In the genomic region with DNA sequence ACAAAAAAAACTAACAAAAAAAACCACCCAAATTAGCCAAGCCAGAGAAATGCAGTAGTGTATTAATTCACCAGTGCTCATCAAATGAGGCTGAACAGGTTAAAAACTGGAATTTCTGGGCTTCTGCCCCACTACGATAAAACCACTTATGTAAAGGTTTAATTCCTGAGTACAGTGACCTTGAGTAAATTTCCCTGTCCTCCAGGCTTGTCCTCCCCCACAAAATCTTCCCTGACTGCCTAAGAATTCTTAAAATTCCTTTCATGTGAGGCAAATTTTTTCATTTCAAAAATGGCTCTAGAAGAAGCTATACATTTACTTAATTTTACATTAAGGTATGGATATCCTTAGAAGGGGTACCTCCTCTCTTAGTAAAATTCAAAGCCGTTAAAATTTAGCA, we compare ENCODE assay signal across 20 cellular contexts.
DNase-seq lines count a peak whose midpoint lies in the region; TF ChIP-seq lines count a peak whose summit lies in the region.
"Had no signal": no experiment of that assay in that cellular context is flagged by ENCODE, and none has a peak within 500 bp of the region (broad histone marks: within the 10 kb centered on the region; RNA-seq: fewer than 3 reads in every experiment).

No MANE protein-coding gene starts in this region.

- TF ChIP-seq CTCF in retinal pigment epithelial cell (conservative IDR thresholded peaks at IDR 0.05; ENCODE audit: low read depth, low read length) (no peak), WERI-Rb-1 (IDR thresholded peaks at IDR 0.05; ENCODE audit: low read depth, low read length) (no peak)

- H3K27me3 ChIP-seq in WERI-Rb-1 (ENCODE audit: insufficient read depth, low read depth, severe bottlenecking): no peaks in the 10 kb centered on the region
- H3K27me3 ChIP-seq: breast epithelium had no signal

- no peaks in the 10 kb centered on the region for H3K9me3 ChIP-seq in WERI-Rb-1 (ENCODE audit: severe bottlenecking)
- H3K9me3 ChIP-seq: breast epithelium had no signal

- DNase-seq in GM04503 (ENCODE audit: low read depth) (peak; percentile 37), RPMI7951 (ENCODE audit: low read depth) (peak; percentile 15), fibroblast of peridontal ligament (ENCODE audit: extremely low read depth) (peak; percentile 16), retinal pigment epithelial cell (ENCODE audit: low read depth) (peak; percentile 15), NCI-H128 (lab: John Stamatoyannopoulos, UW; ENCODE audit: unreplicated experiment) (no peak), WERI-Rb-1 (no peak), HEK293T (ENCODE audit: extremely low spot score) (no peak), SHP77 treated with DMSO at 0.1 percent for 48 hours (lab: John Stamatoyannopoulos, UW) (no peak)
- DNase-seq: activated CD4-positive, CD25-positive, alpha-beta regulatory T cell; DND-41; effector memory CD4-positive, alpha-beta T cell; foreskin melanocyte; NCI-H1930; NCI-H524; nucleus accumbens; stimulated activated naive CD4-positive, alpha-beta T cell treated with Interleukin-2 at 50 U/mL for 16 hours; T-cell had no signal

- H3K4me3 ChIP-seq in retinal pigment epithelial cell (ENCODE audit: low read length) (no peak overlapping the region), WERI-Rb-1 (ENCODE audit: low read depth, low read length) (no peak overlapping the region)
- H3K4me3 ChIP-seq: breast epithelium, GM12878, skin epidermis had no signal

- H3K36me3 ChIP-seq in WERI-Rb-1: no peaks in the 10 kb centered on the region
- H3K36me3 ChIP-seq: breast epithelium had no signal

- POLR2A ChIA-PET in HEK293T (lab: Yijun Ruan, JAX): no interaction called here

- CTCF ChIA-PET in HEK293T (lab: Yijun Ruan, JAX): no interaction called here

- H3K27ac ChIP-seq in WERI-Rb-1: no peak overlapping the region
- H3K27ac ChIP-seq: breast epithelium had no signal

TF ChIP-seq in HEK293T, 16 proteins besides CTCF, POLR2A, EP300 and RAD21:
- no peak for TF ChIP-seq FOXA1 (IDR thresholded peaks at IDR 0.05)
- TF ChIP-seq FOXM1 (IDR thresholded peaks at IDR 0.05; ENCODE audit: borderline replicate concordance): no peak
- TF ChIP-seq ARNT (IDR thresholded peaks at IDR 0.05): no peak
- no peak for TF ChIP-seq LEF1 (IDR thresholded peaks at IDR 0.05; ENCODE audit: borderline replicate concordance)
- TF ChIP-seq NFRKB (IDR thresholded peaks at IDR 0.05): no peak
- no peak for TF ChIP-seq L3MBTL2 (conservative IDR thresholded peaks at IDR 0.05)
- no peak for TF ChIP-seq HDGF (IDR thresholded peaks at IDR 0.05; ENCODE audit: borderline replicate concordance)
- no peak for TF ChIP-seq CTBP1 (IDR thresholded peaks at IDR 0.05; ENCODE audit: borderline replicate concordance)
- TF ChIP-seq SUZ12 (IDR thresholded peaks at IDR 0.05): no peak
- TF ChIP-seq BHLHE40 (IDR thresholded peaks at IDR 0.05; ENCODE audit: borderline replicate concordance): no peak
- TF ChIP-seq ZNF384 (IDR thresholded peaks at IDR 0.05): no peak
- TF ChIP-seq FOXK2 (IDR thresholded peaks at IDR 0.05): no peak
- no peak for TF ChIP-seq ELF4 (IDR thresholded peaks at IDR 0.05)
- no peak for TF ChIP-seq SP1 (IDR thresholded peaks at IDR 0.05)
- TF ChIP-seq, protein P1, sequence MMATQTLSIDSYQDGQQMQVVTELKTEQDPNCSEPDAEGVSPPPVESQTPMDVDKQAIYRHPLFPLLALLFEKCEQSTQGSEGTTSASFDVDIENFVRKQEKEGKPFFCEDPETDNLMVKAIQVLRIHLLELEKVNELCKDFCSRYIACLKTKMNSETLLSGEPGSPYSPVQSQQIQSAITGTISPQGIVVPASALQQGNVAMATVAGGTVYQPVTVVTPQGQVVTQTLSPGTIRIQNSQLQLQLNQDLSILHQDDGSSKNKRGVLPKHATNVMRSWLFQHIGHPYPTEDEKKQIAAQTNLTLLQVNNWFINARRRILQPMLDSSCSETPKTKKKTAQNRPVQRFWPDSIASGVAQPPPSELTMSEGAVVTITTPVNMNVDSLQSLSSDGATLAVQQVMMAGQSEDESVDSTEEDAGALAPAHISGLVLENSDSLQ (IDR thresholded peaks at IDR 0.05): no peak
- TF ChIP-seq TARDBP (IDR thresholded peaks at IDR 0.05): no peak

Comparison
In these comparisons a context has a peak if more than half of its experiments do, and no peak if none do; other contexts are left out.
1. DNase-seq: peak in GM04503 (single experiment), RPMI7951 (single experiment), fibroblast of peridontal ligament (single experiment) and retinal pigment epithelial cell (single experiment); none in NCI-H128 (single experiment), WERI-Rb-1 (single experiment), HEK293T (single experiment) and SHP77 treated with DMSO at 0.1 percent for 48 hours (single experiment).